11 cellular contexts compared by ENCODE assay signal in genomic region chr1:19444399-19445021, GRCh38. TPM values are rescaled to one million over a fixed set of nuclear protein-coding genes. Genes with fewer than 3 reads are reported as not detected.
DNase-seq lines count a peak whose midpoint lies in the region; ATAC-seq and TF ChIP-seq lines count a peak whose summit lies in the region.
"Had no signal": no experiment of that assay in that cellular context is flagged by ENCODE, and none has a peak within 500 bp of the region (broad histone marks: within the 10 kb centered on the region; RNA-seq: fewer than 3 reads in every experiment).

No MANE protein-coding gene starts in this region.

- no peak overlapping the region for H3K4me3 Mint-ChIP-seq in activated CD4-positive, alpha-beta memory T cell treated with anti-CD3 and anti-CD28 coated beads for 36 hours
- no peak overlapping the region for H3K4me3 Mint-ChIP-seq in activated CD4-positive, alpha-beta memory T cell treated with anti-CD3 and anti-CD28 coated beads, Interleukin-2, amount 10 ng/mL, durations not matched to agents 7 days and 5 days
- H3K4me3 Mint-ChIP-seq in WTC11 = no peak overlapping the region
- H3K4me3 Mint-ChIP-seq in glutamatergic neuron (ENCODE audit: unreplicated experiment) = peak overlapping the region; percentile 46

- peaks cover 79 to 99% (median 87%) of the 10 kb centered on the region in 4 donors for H3K4me1 ChIP-seq in stomach

- H3K36me3 Mint-ChIP-seq in activated CD4-positive, alpha-beta memory T cell treated with anti-CD3 and anti-CD28 coated beads for 36 hours = peaks cover 4% of the 10 kb centered on the region
- peaks cover 39% of the 10 kb centered on the region for H3K36me3 Mint-ChIP-seq in activated CD4-positive, alpha-beta memory T cell treated with anti-CD3 and anti-CD28 coated beads, Interleukin-2, amount 10 ng/mL, durations not matched to agents 7 days and 5 days (ENCODE audit: low read depth)
- H3K36me3 Mint-ChIP-seq in WTC11 = no peaks in the 10 kb centered on the region
- no peaks in the 10 kb centered on the region for H3K36me3 Mint-ChIP-seq in glutamatergic neuron (ENCODE audit: unreplicated experiment)

- H3K27ac ChIP-seq in stomach = peak overlapping the region; percentile 14 to 90 (median 84)

- H3K27ac Mint-ChIP-seq in activated CD4-positive, alpha-beta memory T cell treated with anti-CD3 and anti-CD28 coated beads for 36 hours = peak overlapping the region; percentile 6
- H3K27ac Mint-ChIP-seq in activated CD4-positive, alpha-beta memory T cell treated with anti-CD3 and anti-CD28 coated beads, Interleukin-2, amount 10 ng/mL, durations not matched to agents 7 days and 5 days = no peak overlapping the region
- peak overlapping the region; percentile 68 for H3K27ac Mint-ChIP-seq in WTC11
- H3K27ac Mint-ChIP-seq in glutamatergic neuron (ENCODE audit: unreplicated experiment) = peak overlapping the region; percentile 68

- H3K4me3 ChIP-seq in stomach = no peak overlapping the region

- POLR2A ChIA-PET in activated CD4-positive, alpha-beta memory T cell treated with anti-CD3 and anti-CD28 coated beads for 36 hours (lab: Charles Lee) = interaction anchor here (0.6 kb wide), 1 partner anchor 154 kb away, joined by 4 read pairs; no protein-coding TSS in a partner anchor
- POLR2A ChIA-PET in activated CD4-positive, alpha-beta memory T cell treated with anti-CD3 and anti-CD28 coated beads, Interleukin-2, amount 10 ng/mL, durations not matched to agents 7 days and 5 days (lab: Charles Lee) = no interaction called here
- POLR2A ChIA-PET in WTC11 (lab: Charles Lee) = no interaction called here

- no peaks in the 10 kb centered on the region for H3K9me3 ChIP-seq in stomach

- 66 to 73% (median 70%) methylated on average over 10 of the region's 10 CpGs for WGBS in stomach, 5 donors

- H3K36me3 ChIP-seq in stomach = peaks cover 0 to 9% (median 3%) of the 10 kb centered on the region in 4 donors

- no peaks in the 10 kb centered on the region for H3K9me3 Mint-ChIP-seq in activated CD4-positive, alpha-beta memory T cell treated with anti-CD3 and anti-CD28 coated beads for 36 hours
- no peaks in the 10 kb centered on the region for H3K9me3 Mint-ChIP-seq in activated CD4-positive, alpha-beta memory T cell treated with anti-CD3 and anti-CD28 coated beads, Interleukin-2, amount 10 ng/mL, durations not matched to agents 7 days and 5 days
- H3K9me3 Mint-ChIP-seq in WTC11 (no peaks in the 10 kb centered on the region), glutamatergic neuron (ENCODE audit: unreplicated experiment) (peaks cover 7% of the 10 kb centered on the region)

- H3K4me1 Mint-ChIP-seq in activated CD4-positive, alpha-beta memory T cell treated with anti-CD3 and anti-CD28 coated beads for 36 hours (ENCODE audit: low read depth) = peaks cover 86% of the 10 kb centered on the region
- H3K4me1 Mint-ChIP-seq in activated CD4-positive, alpha-beta memory T cell treated with anti-CD3 and anti-CD28 coated beads, Interleukin-2, amount 10 ng/mL, durations not matched to agents 7 days and 5 days = peaks cover 69% of the 10 kb centered on the region
- H3K4me1 Mint-ChIP-seq in WTC11 (peaks cover 80% of the 10 kb centered on the region), glutamatergic neuron (ENCODE audit: low read depth, unreplicated experiment) (peaks cover 67% of the 10 kb centered on the region)

- no peak for TF ChIP-seq POLR2A in stomach (IDR thresholded peaks at IDR 0.05)

- ATAC-seq in WTC11 = no peak

- intact Hi-C loops in activated CD4-positive, alpha-beta memory T cell treated with anti-CD3 and anti-CD28 coated beads for 36 hours (cut with micrococcal nuclease) = loop anchor here (5.0 kb wide), 1 partner anchor 67 kb away; no protein-coding TSS in a partner anchor
- intact Hi-C loops in stomach (cut with DNase I; ENCODE audit: low total_unique reads) = no loop called here

- H3K27me3 Mint-ChIP-seq in activated CD4-positive, alpha-beta memory T cell treated with anti-CD3 and anti-CD28 coated beads for 36 hours = no peaks in the 10 kb centered on the region
- H3K27me3 Mint-ChIP-seq in activated CD4-positive, alpha-beta memory T cell treated with anti-CD3 and anti-CD28 coated beads, Interleukin-2, amount 10 ng/mL, durations not matched to agents 7 days and 5 days = no peaks in the 10 kb centered on the region
- H3K27me3 Mint-ChIP-seq in WTC11 (ENCODE audit: low read depth) (no peaks in the 10 kb centered on the region), glutamatergic neuron (ENCODE audit: unreplicated experiment) (peaks cover 8% of the 10 kb centered on the region)

- no peak for TF ChIP-seq CTCF in WTC11 (IDR thresholded peaks at IDR 0.05)
- TF ChIP-seq CTCF in glutamatergic neuron (IDR thresholded peaks at IDR 0.05; ENCODE audit: partially characterized antibody, unreplicated experiment) = no peak
- TF ChIP-seq CTCF in stomach (IDR thresholded peaks at IDR 0.05) = no peak

- DNase-seq in activated CD4-positive, alpha-beta memory T cell treated with anti-CD3 and anti-CD28 coated beads for 36 hours = no peak
- DNase-seq in activated CD4-positive, alpha-beta memory T cell treated with anti-CD3 and anti-CD28 coated beads, Interleukin-2, amount 10 ng/mL, durations not matched to agents 7 days and 5 days = no peak
- no peak for DNase-seq in WTC11 (ENCODE audit: low spot score)
- no peak for DNase-seq in glutamatergic neuron
- DNase-seq in stomach = no peak
- DNase-seq in HuH-7.5 (ENCODE audit: low spot score) = no peak
- DNase-seq in stimulated activated CD4-positive, alpha-beta T cell treated with anti-CD3 and anti-CD28 coated beads, Interleukin-12 subunit alpha, Interleukin-12 subunit beta, amount 100 ng/mL, for 4 hours = no peak
- DNase-seq in GDM1 (lab: John Stamatoyannopoulos, UW) = no peak
- DNase-seq: activated CD8-positive, alpha-beta memory T cell treated with anti-CD3 and anti-CD28 coated beads for 24 hours; NCI-H1048; stimulated activated CD4-positive, alpha-beta T cell treated with anti-CD3 and anti-CD28 coated beads, Interleukin-15, amount 100 ng/mL, for 24 hours had no signal

- no peaks in the 10 kb centered on the region for H3K27me3 ChIP-seq in stomach

- TF ChIP-seq EP300 in stomach (IDR thresholded peaks at IDR 0.05) = no peak

- CTCF ChIA-PET in activated CD4-positive, alpha-beta memory T cell treated with anti-CD3 and anti-CD28 coated beads for 36 hours (lab: Charles Lee) = interaction anchor here (0.6 to 1.8 kb wide), 3 partner anchors 11 to 138 kb away, joined by 3 to 6 read pairs (median 5); no protein-coding TSS in a partner anchor
- CTCF ChIA-PET in activated CD4-positive, alpha-beta memory T cell treated with anti-CD3 and anti-CD28 coated beads, Interleukin-2, amount 10 ng/mL, durations not matched to agents 7 days and 5 days (lab: Charles Lee) = no interaction called here
- CTCF ChIA-PET in WTC11 (lab: Charles Lee) = no interaction called here

TF ChIP-seq in WTC11, 78 proteins besides CTCF, POLR2A, EP300 and RAD21:
- TF ChIP-seq ZNF121 (CRISPR knock-in tag; IDR thresholded peaks at IDR 0.05) = peak; percentile 33; the same call in 1 of the 2 replicates
- TF ChIP-seq SP1 (CRISPR knock-in tag; conservative IDR thresholded peaks at IDR 0.05) = no peak
- TF ChIP-seq NR2C2 (CRISPR knock-in tag; IDR thresholded peaks at IDR 0.05) = no peak
- TF ChIP-seq TEAD1 (CRISPR knock-in tag; IDR thresholded peaks at IDR 0.05) = no peak
- TF ChIP-seq USF2 (CRISPR knock-in tag; IDR thresholded peaks at IDR 0.05) = no peak
- TF ChIP-seq SOX15 (CRISPR knock-in tag; IDR thresholded peaks at IDR 0.05) = no peak

RNA-seq across cellular contexts. Expression of gene CAPZB, which starts 40.8 kb away (rescaled TPM):
- total RNA-seq in activated CD4-positive, alpha-beta memory T cell treated with anti-CD3 and anti-CD28 coated beads for 36 hours = 100 to 1,000 TPM; 388 to 419 TPM
- total RNA-seq in activated CD4-positive, alpha-beta memory T cell treated with anti-CD3 and anti-CD28 coated beads, Interleukin-2, amount 10 ng/mL, durations not matched to agents 7 days and 5 days = 100 to 1,000 TPM; 537 to 565 TPM
- total RNA-seq in WTC11 (2021) = 348 to 380 TPM (median 363 TPM) in 3 replicates
- total RNA-seq in glutamatergic neuron (ENCODE audit: unreplicated experiment) = 326 TPM
- total RNA-seq in stomach = 100 to 1,000 TPM in 3 of 5 donors, 10 to 100 TPM in 2; 84.9 to 246 (median 112) TPM
- 100 to 1,000 TPM; 188 to 345 (median 256) TPM for polyA plus RNA-seq in stomach
